1 cellular context compared by ENCODE assay signal in genomic region chr1:55055084-55055882, GRCh38.
TF ChIP-seq lines count a peak whose summit lies in the region.

No MANE protein-coding gene starts in this region.

TF ChIP-seq in HCT116, 20 proteins besides CTCF, POLR2A, EP300 and RAD21 (continued from another document):
- TF ChIP-seq REST (IDR thresholded peaks at IDR 0.05; ENCODE audit: low read depth) = no peak
TF ChIP-seq in HCT116: peak in this region for 0.
